12 cellular contexts compared by ENCODE assay signal in the genomic region with DNA sequence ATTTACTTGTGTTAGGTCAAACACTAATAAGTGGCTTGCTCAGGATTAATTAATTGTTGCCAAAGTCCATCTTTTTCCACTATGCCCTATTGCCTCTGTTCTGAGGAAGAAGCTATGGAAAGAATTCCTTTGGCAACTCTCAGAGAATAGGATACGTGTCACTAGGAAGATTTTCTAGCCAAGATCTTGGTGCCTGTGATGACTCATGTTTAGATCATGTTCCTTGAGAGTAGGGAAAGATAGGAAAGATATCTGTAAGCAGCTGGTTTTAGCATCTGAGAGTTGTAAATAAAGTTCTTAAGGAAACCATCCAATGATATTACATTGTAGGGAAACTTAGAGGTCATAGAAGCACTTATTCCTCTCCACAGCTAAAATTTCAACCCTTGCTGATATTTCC. TPM values are rescaled to one million over a fixed set of nuclear protein-coding genes. Genes with fewer than 3 reads are reported as not detected.
A peak's percentile ranks its signal among the peaks of the same experiment; 100 is the strongest.
DNase-seq lines count a peak whose midpoint lies in the region; ATAC-seq, FAIRE-seq and TF ChIP-seq lines count a peak whose summit lies in the region.
"Had no signal": no experiment of that assay in that cellular context is flagged by ENCODE, and none has a peak within 500 bp of the region (broad histone marks: within the 10 kb centered on the region; RNA-seq: fewer than 3 reads in every experiment).

No MANE protein-coding gene starts in this region.

- H3K27ac Mint-ChIP-seq in mesothelial cell of epicardium: no peak overlapping the region

- dilution Hi-C loops in keratinocyte (cut with MboI; ENCODE audit: extremely low pct_ligation_motif_present, low sequenced_read_pairs): no loop called here

- H3K27ac ChIP-seq in ACC112 (ENCODE audit: low read depth, low read length): peak overlapping the region; percentile 86
- H3K27ac ChIP-seq in keratinocyte (ENCODE audit: control insufficient read depth, insufficient read depth, low read length): no peak overlapping the region

- no peaks in the 10 kb centered on the region for H4K20me1 ChIP-seq in keratinocyte (ENCODE audit: control insufficient read depth, extremely low read depth, insufficient read depth, low read length)

- no peak for TF ChIP-seq CTCF in astrocyte of the spinal cord (IDR thresholded peaks at IDR 0.05; ENCODE audit: low read depth, low read length)
- TF ChIP-seq CTCF in keratinocyte (optimal IDR thresholded peaks at IDR 0.05 in 1 of 3, IDR thresholded peaks at IDR 0.05 in 1 of 3, conservative IDR thresholded peaks at IDR 0.05 in 1 of 3; ENCODE audit: extremely low read depth in 1 of 3, insufficient read depth in 2 of 3, low read length in 3 of 3): no peak
- TF ChIP-seq CTCF in mesothelial cell of epicardium (IDR thresholded peaks at IDR 0.05; ENCODE audit: unreplicated experiment): no peak

- peak overlapping the region; percentile 3 for H3K4me2 ChIP-seq in keratinocyte (ENCODE audit: control insufficient read depth, extremely low read depth, insufficient read depth, low read depth, low read length)

- H3K36me3 ChIP-seq in ACC112 (ENCODE audit: insufficient read depth, low read length) (no peaks in the 10 kb centered on the region), keratinocyte (ENCODE audit: control insufficient read depth in 2 of 2, extremely low read depth in 1 of 2, insufficient read depth in 2 of 2, low read length in 2 of 2) (no peaks in the 10 kb centered on the region)

- no peaks in the 10 kb centered on the region for H3K79me2 ChIP-seq in ACC112 (ENCODE audit: control insufficient read depth, insufficient read depth, low read length, unreplicated experiment)
- no peaks in the 10 kb centered on the region for H3K79me2 ChIP-seq in keratinocyte (ENCODE audit: control insufficient read depth, insufficient read depth, low read length)

- peak overlapping the region; percentile 10; the same call in 1 of the 2 replicates for H3K4me3 ChIP-seq in ACC112 (ENCODE audit: low read depth, low read length)
- H3K4me3 ChIP-seq in astrocyte of the spinal cord (ENCODE audit: low read depth, low read length): no peak overlapping the region
- H3K4me3 ChIP-seq in keratinocyte (ENCODE audit: control insufficient read depth in 2 of 3, extremely low read depth in 1 of 3, insufficient read depth in 2 of 3, low read depth in 1 of 3, low read length in 3 of 3): no peak overlapping the region

- peaks cover 17% of the 10 kb centered on the region for H3K9me3 Mint-ChIP-seq in mesothelial cell of epicardium

- H3K4me1 ChIP-seq in ACC112 (ENCODE audit: control insufficient read depth, insufficient read depth, low read length, unreplicated experiment) (peaks cover 27% of the 10 kb centered on the region), keratinocyte (ENCODE audit: control insufficient read depth, extremely low read depth, insufficient read depth, low read length) (peaks cover 9% of the 10 kb centered on the region)

- peaks cover 4% of the 10 kb centered on the region for H3K36me3 Mint-ChIP-seq in mesothelial cell of epicardium

- in situ Hi-C loops in astrocyte of the spinal cord (cut with HindIII; ENCODE audit: low sequenced_read_pairs): no loop called here

- H2AFZ ChIP-seq in ACC112 (ENCODE audit: low read length, unreplicated experiment) (peak overlapping the region; percentile 51), keratinocyte (ENCODE audit: control insufficient read depth, low read length) (no peak overlapping the region)

- no peaks in the 10 kb centered on the region for H3K9me3 ChIP-seq in keratinocyte (ENCODE audit: control insufficient read depth, low read depth, low read length)

- peak; percentile 95 for FAIRE-seq in keratinocyte (lab: Jason Lieb, UNC)

- no peak overlapping the region for H3K4me3 Mint-ChIP-seq in mesothelial cell of epicardium

- no peak overlapping the region for H3K9ac ChIP-seq in keratinocyte (ENCODE audit: control insufficient read depth, extremely low read depth, insufficient read depth, low read length)

- DNase-seq in HS-5 (ENCODE audit: low read depth) (peak; percentile 87), astrocyte of the spinal cord (ENCODE audit: low read depth, low spot score) (peak; percentile 91), keratinocyte (ENCODE audit: low read depth, low spot score) (no peak), NCI-H1417 treated with DMSO at 0.1 percent for 48 hours (lab: John Stamatoyannopoulos, UW) (no peak), mesothelial cell of epicardium (ENCODE audit: low spot score in 2 of 2, unreplicated experiment in 2 of 2) (no peak)
- DNase-seq: islet precursor cell, KG1, NCI-H524, T-helper 9 cell had no signal

- peaks cover 2% of the 10 kb centered on the region for H3K27me3 Mint-ChIP-seq in mesothelial cell of epicardium (ENCODE audit: low read depth)

- H3K9me1 ChIP-seq in keratinocyte (ENCODE audit: control insufficient read depth, extremely low read depth, insufficient read depth, low read length): no peaks in the 10 kb centered on the region

- H3K4me1 Mint-ChIP-seq in mesothelial cell of epicardium: peaks cover 19% of the 10 kb centered on the region

- ATAC-seq in HG03442 (IDR thresholded peaks at IDR 0.05; ENCODE audit: unreplicated experiment) (no peak), GM18502 (IDR thresholded peaks at IDR 0.05; ENCODE audit: poor library complexity, unreplicated experiment) (no peak)

- no peaks in the 10 kb centered on the region for H3K27me3 ChIP-seq in ACC112 (ENCODE audit: insufficient read depth, low read length)
- H3K27me3 ChIP-seq in keratinocyte (ENCODE audit: control insufficient read depth, extremely low read depth, insufficient read depth, low read length): no peaks in the 10 kb centered on the region

RNA-seq across cellular contexts. Expression of gene SLN, which starts 15.7 kb away (rescaled TPM):
- polyA plus RNA-seq in keratinocyte: 0.09 to 0.12 TPM in 2 of 3 replicates, not detected in the other
- not detected for polyA plus RNA-seq in keratinocyte (2011; ENCODE audit: low read depth)
- polyA plus RNA-seq in keratinocyte (2011; cell fraction: cytosol; rRNA removed): not detected in 2 replicates
- polyA plus RNA-seq in keratinocyte (2011; cell fraction: nucleus; rRNA removed): not detected in 2 replicates
- not detected in 2 replicates for polyA plus RNA-seq in keratinocyte (2012; ENCODE audit: low replicate concordance)
- not detected in 3 replicates for polyA minus RNA-seq in keratinocyte
- polyA minus RNA-seq in keratinocyte (2011; cell fraction: cytosol; rRNA and poly(A)+ RNA removed): not detected
- not detected in 2 replicates for polyA minus RNA-seq in keratinocyte (2011; cell fraction: nucleus; rRNA and poly(A)+ RNA removed)
- not detected in 3 replicates for total RNA-seq in mesothelial cell of epicardium

Comparison
In these comparisons a context has a peak if more than half of its experiments do, and no peak if none do; other contexts are left out.
1. DNase-seq: peak in HS-5 (single experiment) and astrocyte of the spinal cord (single experiment); none in keratinocyte (single experiment), NCI-H1417 treated with DMSO at 0.1 percent for 48 hours (single experiment) and mesothelial cell of epicardium (0 of 2).